Comparison of ENCODE assay signal across 8 cellular contexts in genomic region chr6:3742426-3743344, GRCh38. TPM values are rescaled to one million over a fixed set of nuclear protein-coding genes. Genes with fewer than 3 reads are reported as not detected.
DNase-seq lines count a peak whose midpoint lies in the region; ATAC-seq and TF ChIP-seq lines count a peak whose summit lies in the region.

No MANE protein-coding gene starts in this region.

- H3K27me3 ChIP-seq in CD4-positive, alpha-beta T cell (ENCODE audit: control insufficient read depth, insufficient read depth, low read length), result no peaks in the 10 kb centered on the region
- H3K27me3 ChIP-seq in Peyer's patch, result no peaks in the 10 kb centered on the region
- H3K27me3 ChIP-seq in fibroblast of lung (ENCODE audit: control insufficient read depth, insufficient read depth, low read length), result no peaks in the 10 kb centered on the region

- H3K4me1 ChIP-seq in Peyer's patch (peaks cover 0 to 42% (median 14%) of the 10 kb centered on the region in 4 donors), fibroblast of lung (ENCODE audit: control insufficient read depth, extremely low read depth, insufficient read depth, low read length) (peaks cover 4% of the 10 kb centered on the region)

- no peak overlapping the region for H3K9ac ChIP-seq in fibroblast of lung (ENCODE audit: insufficient read depth, low read length)

- no peak overlapping the region for H2AFZ ChIP-seq in fibroblast of lung (ENCODE audit: low read length)

- H3K27me3 Mint-ChIP-seq in CD4-positive, alpha-beta T cell, result peaks cover 19% of the 10 kb centered on the region
- peaks cover 28% of the 10 kb centered on the region for H3K27me3 Mint-ChIP-seq in activated T-cell treated with anti-CD3 and anti-CD28 coated beads, Interleukin-2, amount 50 U/mL, for 72 hours (ENCODE audit: low read depth)
- peaks cover 45% of the 10 kb centered on the region for H3K27me3 Mint-ChIP-seq in nephron progenitor cell (ENCODE audit: low read depth, poor library complexity)

- no peak for TF ChIP-seq POLR2A in Peyer's patch (IDR thresholded peaks at IDR 0.05)

- POLR2A ChIA-PET in CD4-positive, alpha-beta T cell (lab: Charles Lee), result interaction anchor here (0.9 to 1.4 kb wide), 2 partner anchors 236 to 279 kb away, joined by 3 to 4 read pairs; a partner anchor contains a TSS

- ATAC-seq in CD4-positive, alpha-beta T cell (ENCODE audit: poor library complexity), result peak; percentile 95
- peak; percentile 77 for ATAC-seq in GM19438 (IDR thresholded peaks at IDR 0.05; ENCODE audit: low read depth, unreplicated experiment)
- ATAC-seq in activated T-cell treated with anti-CD3 and anti-CD28 coated beads, Interleukin-2, amount 50 U/mL, for 72 hours (replicated peaks in 1 of 2), result peak; percentile 83 to 84
- peak; percentile 70 for ATAC-seq in stimulated activated naive CD8-positive, alpha-beta T cell treated with anti-CD3 and anti-CD28 coated beads, Interleukin-15, Interleukin-2, amounts not matched to agents 100 U/mL and 50 U/mL, for 24 hours

- intact Hi-C loops in CD4-positive, alpha-beta T cell (cut with DNase I, micrococcal nuclease), result loop anchor here (1.0 to 5.0 kb wide), 9 partner anchors 191 to 1195 kb away; no protein-coding TSS in a partner anchor

- H4K20me1 ChIP-seq in fibroblast of lung (ENCODE audit: control insufficient read depth, extremely low read depth, insufficient read depth, low read length), result no peaks in the 10 kb centered on the region

- no peak overlapping the region for H3K27ac ChIP-seq in CD4-positive, alpha-beta T cell (ENCODE audit: low read depth, low read length)
- H3K27ac ChIP-seq in Peyer's patch (peak overlapping the region; percentile 15 to 51 (median 48)), fibroblast of lung (ENCODE audit: insufficient read depth, low read length) (peak overlapping the region; percentile 51)

- H3K4me3 ChIP-seq in Peyer's patch (peak overlapping the region in 1 of 4 donors; percentile 8), fibroblast of lung (replicated peaks in 1 of 4; ENCODE audit: control extremely low read depth in 1 of 4, insufficient read depth in 1 of 4, low read depth in 3 of 4, low read length in 4 of 4) (peak overlapping the region in 2 of 4 experiments; percentile 11 to 40)

- H3K36me3 ChIP-seq in Peyer's patch (peaks cover 0 to 7% (median 0%) of the 10 kb centered on the region in 3 donors), fibroblast of lung (ENCODE audit: control insufficient read depth, insufficient read depth, low read length) (peaks cover 3% of the 10 kb centered on the region)

- H3K27ac Mint-ChIP-seq in CD4-positive, alpha-beta T cell, result peak overlapping the region; percentile 2
- H3K27ac Mint-ChIP-seq in activated T-cell treated with anti-CD3 and anti-CD28 coated beads, Interleukin-2, amount 50 U/mL, for 72 hours, result peak overlapping the region; percentile 88
- peak overlapping the region; percentile 32 for H3K27ac Mint-ChIP-seq in nephron progenitor cell

- H3K4me1 Mint-ChIP-seq in CD4-positive, alpha-beta T cell (ENCODE audit: low read depth), result peaks cover 8% of the 10 kb centered on the region
- H3K4me1 Mint-ChIP-seq in activated T-cell treated with anti-CD3 and anti-CD28 coated beads, Interleukin-2, amount 50 U/mL, for 72 hours (ENCODE audit: low read depth), result peaks cover 17% of the 10 kb centered on the region
- peaks cover 46% of the 10 kb centered on the region for H3K4me1 Mint-ChIP-seq in nephron progenitor cell

- DNase-seq in CD4-positive, alpha-beta T cell, result peak; percentile 71 to 97 (median 90)
- DNase-seq in HuH-7 (ENCODE audit: low spot score) (peak; percentile 70), Peyer's patch (peak; percentile 78 to 95 (median 93)), fibroblast of lung (ENCODE audit: low read depth in 2 of 2) (peak; percentile 62 to 78), nephron progenitor cell (peak; percentile 95)
- DNase-seq in activated T-cell treated with anti-CD3 and anti-CD28 coated beads, Interleukin-2, amount 50 U/mL, for 72 hours, result peak; percentile 86 to 94
- peak; percentile 93 for DNase-seq in stimulated activated naive CD8-positive, alpha-beta T cell treated with anti-CD3 and anti-CD28 coated beads, Interleukin-15, Interleukin-2, amounts not matched to agents 100 U/mL and 50 U/mL, for 24 hours

- no peaks in the 10 kb centered on the region for H3K9me3 ChIP-seq in CD4-positive, alpha-beta T cell (ENCODE audit: control insufficient read depth, low read length)
- H3K9me3 ChIP-seq in Peyer's patch (no peaks in the 10 kb centered on the region), fibroblast of lung (ENCODE audit: control insufficient read depth, insufficient read depth, low read depth, low read length) (no peaks in the 10 kb centered on the region)

- H3K4me3 Mint-ChIP-seq in CD4-positive, alpha-beta T cell, result no peak overlapping the region
- H3K4me3 Mint-ChIP-seq in activated T-cell treated with anti-CD3 and anti-CD28 coated beads, Interleukin-2, amount 50 U/mL, for 72 hours, result peak overlapping the region; percentile 36 to 87
- H3K4me3 Mint-ChIP-seq in nephron progenitor cell, result no peak overlapping the region

- peaks cover 98% of the 10 kb centered on the region for H3K79me2 ChIP-seq in fibroblast of lung (ENCODE audit: control insufficient read depth, insufficient read depth, low read length)

- H3K9me3 Mint-ChIP-seq in CD4-positive, alpha-beta T cell, result no peaks in the 10 kb centered on the region
- H3K9me3 Mint-ChIP-seq in activated T-cell treated with anti-CD3 and anti-CD28 coated beads, Interleukin-2, amount 50 U/mL, for 72 hours, result no peaks in the 10 kb centered on the region
- no peaks in the 10 kb centered on the region for H3K9me3 Mint-ChIP-seq in nephron progenitor cell

- peak overlapping the region; percentile 85 for H3K4me2 ChIP-seq in fibroblast of lung (ENCODE audit: extremely low read depth, insufficient read depth, low read length)

- no peaks in the 10 kb centered on the region for H3K36me3 Mint-ChIP-seq in CD4-positive, alpha-beta T cell (ENCODE audit: low read depth)
- H3K36me3 Mint-ChIP-seq in activated T-cell treated with anti-CD3 and anti-CD28 coated beads, Interleukin-2, amount 50 U/mL, for 72 hours (ENCODE audit: insufficient read depth in 2 of 2), result no peaks in the 10 kb centered on the region
- peaks cover 2% of the 10 kb centered on the region for H3K36me3 Mint-ChIP-seq in nephron progenitor cell (ENCODE audit: low read depth)

- peak; percentile 94 for TF ChIP-seq CTCF in CD4-positive, alpha-beta T cell (IDR thresholded peaks at IDR 0.05)
- TF ChIP-seq CTCF in Peyer's patch (IDR thresholded peaks at IDR 0.05) (peak; percentile 91 to 96 (median 94)), fibroblast of lung (conservative IDR thresholded peaks at IDR 0.05 in 1 of 2, IDR thresholded peaks at IDR 0.05 in 1 of 2; ENCODE audit: low read depth in 1 of 2, low read length in 2 of 2) (peak; percentile 73 to 74), nephron progenitor cell (IDR thresholded peaks at IDR 0.05) (peak; percentile 96)

- CTCF ChIA-PET in CD4-positive, alpha-beta T cell (lab: Charles Lee), result interaction anchor here (0.8 to 1.4 kb wide), 5 partner anchors 10 to 413 kb away, joined by 4 to 7 read pairs (median 4); partner anchors contain the start of gene FAM50B

RNA-seq across cellular contexts. Expression of gene PXDC1, which starts 8.8 kb away (rescaled TPM):
- total RNA-seq in CD4-positive, alpha-beta T cell, result under 1 TPM; 0.17 to 0.27 TPM
- total RNA-seq in Peyer's patch (10 to 100 TPM; 35.5 to 69.4 (median 61.1) TPM), fibroblast of lung (33.1 and 52.7 TPM in 2 replicates)
- 1 to 10 TPM in 1 of 2 donors, under 1 TPM in 1; 0.94 to 7.2 TPM for total RNA-seq in activated T-cell treated with anti-CD3 and anti-CD28 coated beads, Interleukin-2, amount 50 U/mL, for 72 hours
- 18.9 and 30.3 TPM in 2 replicates for polyA plus RNA-seq in fibroblast of lung
- polyA plus RNA-seq in fibroblast of lung (2012), result 38.0 and 59.4 TPM in 2 replicates
- 20.0 and 28.7 TPM in 2 replicates for polyA minus RNA-seq in fibroblast of lung (ENCODE audit: low replicate concordance)

Comparison
In these comparisons a context has a peak if more than half of its experiments do, and no peak if none do; other contexts are left out.
1. H3K27ac Mint-ChIP-seq: peak in every context shown above with its lines; median percentile 88 in activated T-cell treated with anti-CD3 and anti-CD28 coated beads, Interleukin-2, amount 50 U/mL, for 72 hours; 32 in nephron progenitor cell; 2 in CD4-positive, alpha-beta T cell.
2. H3K4me3 Mint-ChIP-seq: peak in activated T-cell treated with anti-CD3 and anti-CD28 coated beads, Interleukin-2, amount 50 U/mL, for 72 hours (2 of 2); none in CD4-positive, alpha-beta T cell (single experiment) and nephron progenitor cell (single experiment).
3. Peak in every context shown above with its lines, with median percentiles within 50 percentile points of each other: ATAC-seq, DNase-seq and CTCF ChIP-seq.